ENCODE assay signal across 12 cellular contexts in genomic region chr20:17609978-17610377, GRCh38. TPM values are rescaled to one million over a fixed set of nuclear protein-coding genes. Genes with fewer than 3 reads are reported as not detected.
DNase-seq lines count a peak whose midpoint lies in the region; ATAC-seq and TF ChIP-seq lines count a peak whose summit lies in the region.
"Had no signal": no experiment of that assay in that cellular context is flagged by ENCODE, and none has a peak within 500 bp of the region (broad histone marks: within the 10 kb centered on the region; RNA-seq: fewer than 3 reads in every experiment).

No MANE protein-coding gene starts in this region.

- H3K36me3 ChIP-seq in breast epithelium (no peaks in the 10 kb centered on the region), osteoblast (ENCODE audit: insufficient read depth, low read length) (peaks cover 65% of the 10 kb centered on the region)

- H2AK5ac ChIP-seq in H9 (ENCODE audit: insufficient read length, low read length), result no peak overlapping the region

- H3K14ac ChIP-seq in H9 (ENCODE audit: insufficient read depth, low read length), result no peak overlapping the region

- no peak overlapping the region for H4K8ac ChIP-seq in H9 (replicated peaks; ENCODE audit: insufficient read length, low read depth, low read length)

- no peak overlapping the region for H4K5ac ChIP-seq in H9 (ENCODE audit: insufficient read length, low read depth, low read length)

- H3K23ac ChIP-seq in H9 (ENCODE audit: insufficient read length, low read depth, low read length), result no peak overlapping the region

- no peaks in the 10 kb centered on the region for H3K79me1 ChIP-seq in H9 (ENCODE audit: insufficient read depth, low read depth, low read length, poor library complexity, severe bottlenecking)

- H2BK20ac ChIP-seq in H9 (ENCODE audit: low read depth, low read length, poor library complexity, severe bottlenecking), result no peak overlapping the region

- H3K18ac ChIP-seq in H9 (ENCODE audit: insufficient read length, low read depth, low read length), result no peak overlapping the region

- H3K4me2 ChIP-seq in H9 (ENCODE audit: insufficient read depth, insufficient read length, low read length), result no peak overlapping the region
- H3K4me2 ChIP-seq in osteoblast (ENCODE audit: insufficient read depth, low read length), result no peak overlapping the region

- H2AFZ ChIP-seq in H9 (ENCODE audit: low read length) (no peak overlapping the region), osteoblast (ENCODE audit: low read length) (no peak overlapping the region)

- no peaks in the 10 kb centered on the region; the same call in 1 of the 2 replicates for H3K27me3 Mint-ChIP-seq in H9 (ENCODE audit: low read depth)

- no peak overlapping the region for H2BK5ac ChIP-seq in H9 (ENCODE audit: insufficient read length, low read length)

- ATAC-seq in HG02885 (IDR thresholded peaks at IDR 0.05; ENCODE audit: poor library complexity, unreplicated experiment), result no peak
- no peak for ATAC-seq in GM21576 (IDR thresholded peaks at IDR 0.05; ENCODE audit: unreplicated experiment)
- no peak for ATAC-seq in GM18873 (IDR thresholded peaks at IDR 0.05; ENCODE audit: low FRiP score, unreplicated experiment)
- no peak for ATAC-seq in GM21390 (IDR thresholded peaks at IDR 0.05; ENCODE audit: unreplicated experiment)

- no peak overlapping the region for H4K91ac ChIP-seq in H9 (ENCODE audit: insufficient read length, low read depth, low read length)

- POLR2A ChIA-PET in AG04450 (lab: Yijun Ruan, JAX), result interaction anchor here (1.1 to 1.5 kb wide), 2 partner anchors 40 to 67 kb away, joined by 3 read pairs; partner anchors contain the start of gene DSTN

- no peaks in the 10 kb centered on the region for H3K9me3 Mint-ChIP-seq in H9

- no peaks in the 10 kb centered on the region for H3K79me2 ChIP-seq in H9 (ENCODE audit: insufficient read depth, low read length)
- peaks cover 19% of the 10 kb centered on the region for H3K79me2 ChIP-seq in osteoblast (ENCODE audit: insufficient read depth, low read length)

- no peak overlapping the region for H3K56ac ChIP-seq in H9 (ENCODE audit: insufficient read length, low read depth, low read length)

- CTCF ChIA-PET in AG04450 (lab: Charles Lee), result interaction anchor here (0.7 to 2.6 kb wide), 3 partner anchors 70 to 105 kb away, joined by 3 to 14 read pairs (median 5); no protein-coding TSS in a partner anchor

- no CpG with 5 or more reads among the region's 7 CpGs for WGBS in H9 (ENCODE audit: extremely low coverage, insufficient read length, low lambda C conversion rate)

- H2BK15ac ChIP-seq in H9 (ENCODE audit: low read depth, low read length), result no peak overlapping the region

- intact Hi-C loops in breast epithelium (cut with DNase I; ENCODE audit: low total_unique reads), result no loop called here

- TF ChIP-seq CTCF in AG04450 (IDR thresholded peaks at IDR 0.05; ENCODE audit: low read depth, low read length), result no peak
- TF ChIP-seq CTCF in H9 (conservative IDR thresholded peaks at IDR 0.05), result no peak
- TF ChIP-seq CTCF in breast epithelium (IDR thresholded peaks at IDR 0.05), result no peak
- TF ChIP-seq CTCF in osteoblast (IDR thresholded peaks at IDR 0.05; ENCODE audit: extremely low read depth, low read depth, low read length), result no peak

- H2BK120ac ChIP-seq in H9 (ENCODE audit: low read depth, low read length, poor library complexity, severe bottlenecking), result no peak overlapping the region

- no peak for TF ChIP-seq POLR2A in breast epithelium (IDR thresholded peaks at IDR 0.05)

- H3K27me3 ChIP-seq in AG04450 (ENCODE audit: control insufficient read depth, insufficient read depth, low read length), result no peaks in the 10 kb centered on the region
- no peaks in the 10 kb centered on the region for H3K27me3 ChIP-seq in H9 (ENCODE audit: insufficient read depth, low read length)
- H3K27me3 ChIP-seq in breast epithelium, result no peaks in the 10 kb centered on the region
- no peaks in the 10 kb centered on the region for H3K27me3 ChIP-seq in osteoblast (ENCODE audit: insufficient read depth, low read length)

- H3K4me3 Mint-ChIP-seq in H9, result no peak overlapping the region

- DNase-seq in AG04450 (ENCODE audit: low read depth, low spot score) (no peak), H9 (no peak), breast epithelium (ENCODE audit: low spot score in 2 of 2) (no peak), osteoblast (ENCODE audit: insufficient read length, low spot score, missing footprints) (peak; percentile 8)
- DNase-seq: H7, midbrain, NCI-H187, SW 1271 had no signal

- no peaks in the 10 kb centered on the region for H3K23me2 ChIP-seq in H9 (ENCODE audit: insufficient read length, low read depth, low read length, poor library complexity, severe bottlenecking)

- H4K20me1 ChIP-seq in H9 (ENCODE audit: control insufficient read depth, insufficient read depth, insufficient read length) (no peaks in the 10 kb centered on the region), osteoblast (ENCODE audit: insufficient read depth, low read length) (peaks cover 41% of the 10 kb centered on the region)

- peak overlapping the region in 2 of 3 experiments; percentile 34 to 87; a peak in 4 of 7 replicates for H3K27ac Mint-ChIP-seq in H9

- H3K9me3 ChIP-seq in AG04450 (ENCODE audit: control insufficient read depth, insufficient read depth, low read length), result no peaks in the 10 kb centered on the region
- H3K9me3 ChIP-seq in H9 (ENCODE audit: control insufficient read depth, low read depth, low read length), result no peaks in the 10 kb centered on the region
- no peaks in the 10 kb centered on the region for H3K9me3 ChIP-seq in breast epithelium
- H3K9me3 ChIP-seq in osteoblast (ENCODE audit: low read depth, low read length), result no peaks in the 10 kb centered on the region

- no peak overlapping the region for H2BK12ac ChIP-seq in H9 (ENCODE audit: insufficient read length, low read depth, low read length)

- H3K4ac ChIP-seq in H9 (ENCODE audit: low read depth, low read length), result no peak overlapping the region

- H3K4me3 ChIP-seq in AG04450 (ENCODE audit: low read depth, low read length) (no peak overlapping the region), breast epithelium (no peak overlapping the region), osteoblast (ENCODE audit: insufficient read depth, low read length) (no peak overlapping the region)

- no peak overlapping the region for H3K9ac ChIP-seq in H9 (ENCODE audit: extremely low read depth, insufficient read length, low read length)

- no peaks in the 10 kb centered on the region; the same call in 1 of the 2 replicates for H3K4me1 ChIP-seq in H9 (ENCODE audit: insufficient read depth, low read length)
- H3K4me1 ChIP-seq in breast epithelium, result peaks cover 4 to 5% of the 10 kb centered on the region in 2 donors
- H3K4me1 ChIP-seq in osteoblast (ENCODE audit: insufficient read depth, low read length), result peaks cover 11% of the 10 kb centered on the region

- H3K36me3 Mint-ChIP-seq in H9 (ENCODE audit: insufficient read depth in 1 of 3, low read depth in 3 of 3), result peaks cover 2 to 16% (median 6%) of the 10 kb centered on the region in 3 experiments; a peak in 6 of 7 replicates

- peak overlapping the region; percentile 48 for H3K27ac ChIP-seq in AG04450 (ENCODE audit: low read depth, low read length)
- H3K27ac ChIP-seq in H9 (ENCODE audit: insufficient read length, low read depth, low read length), result no peak overlapping the region
- peak overlapping the region; percentile 67 to 86 for H3K27ac ChIP-seq in breast epithelium
- peak overlapping the region; percentile 17 for H3K27ac ChIP-seq in osteoblast (ENCODE audit: low read depth, low read length)

- H3T11ph ChIP-seq in H9 (ENCODE audit: low read length), result no peak overlapping the region

- peaks cover 9 to 12% of the 10 kb centered on the region in 2 experiments for H3K4me1 Mint-ChIP-seq in H9

RNA-seq across cellular contexts. Expression of gene DSTN, which starts 40.1 kb away (rescaled TPM):
- polyA plus RNA-seq in AG04450 (2011; rRNA removed), result 318 and 414 TPM in 2 replicates
- 27.3 and 48.9 TPM in 2 replicates for polyA minus RNA-seq in AG04450 (2011; rRNA and poly(A)+ RNA removed)
- total RNA-seq in H9 (2021), result 145 and 148 TPM in 2 replicates
- 100 to 1,000 TPM; 180 to 384 (median 272) TPM for total RNA-seq in breast epithelium
- total RNA-seq in osteoblast, result 627 and 634 TPM in 2 replicates
